6 cellular contexts compared by ENCODE assay signal in the genomic region with DNA sequence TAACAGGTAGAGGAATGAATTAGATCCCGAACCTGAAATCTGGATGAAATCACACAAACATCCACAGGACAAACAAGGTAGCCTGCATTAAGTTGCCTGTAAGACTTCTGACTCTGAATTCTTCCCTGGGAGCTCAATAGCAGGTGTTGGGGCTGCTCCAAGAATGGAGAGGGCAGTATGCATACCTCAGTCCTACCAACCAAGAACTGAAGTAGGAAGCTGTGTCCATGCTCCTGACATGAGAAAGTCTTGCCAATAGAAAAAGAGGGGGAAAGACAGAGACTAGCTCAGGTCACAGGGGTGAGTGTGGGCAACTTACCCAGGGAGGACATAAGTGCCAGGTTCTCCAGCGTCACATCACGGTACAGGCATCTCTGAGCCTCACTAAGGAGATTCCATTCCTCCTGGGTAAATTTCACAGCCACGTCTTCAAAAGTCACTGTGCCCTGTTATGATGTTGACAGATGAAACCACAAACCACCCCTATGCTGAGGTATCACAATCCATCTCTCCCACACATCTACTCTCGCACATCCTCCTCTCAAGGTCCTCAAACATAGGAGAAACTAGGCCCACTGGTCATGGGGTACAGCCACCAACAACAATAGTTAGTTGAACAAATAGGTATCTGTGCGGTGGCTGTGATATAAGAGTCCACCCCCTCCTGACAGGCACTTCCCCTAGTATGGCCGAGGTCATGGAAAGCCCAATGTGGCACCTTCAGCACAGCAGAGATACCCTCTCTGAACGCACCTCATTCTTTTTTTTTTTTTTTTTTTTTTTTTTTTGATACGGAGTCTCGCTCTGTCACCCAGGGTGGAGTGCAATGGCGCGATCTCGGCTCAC. TPM values are rescaled to one million over a fixed set of nuclear protein-coding genes. Genes with fewer than 3 reads are reported as not detected.
DNase-seq lines count a peak whose midpoint lies in the region; ATAC-seq and TF ChIP-seq lines count a peak whose summit lies in the region.
"Not testable (repeated sequence)": the region's sequence is repeated elsewhere in the genome, so short reads cannot be mapped to it uniquely, and the experiment has no call there.

No MANE protein-coding gene starts in this region.

- peak overlapping the region; percentile 99 for H3K4me3 ChIP-seq in LNCaP clone FGC (ENCODE audit: low read depth, low read length)
- H3K4me3 ChIP-seq in dorsolateral prefrontal cortex, result peak overlapping the region in 32 of 59 donors; percentile 67 to 99 (median 88)
- peak overlapping the region; percentile 88 for H3K4me3 ChIP-seq in lower lobe of right lung
- H3K4me3 ChIP-seq in smooth muscle cell, result peak overlapping the region; percentile 88

- POLR2A ChIA-PET in activated CD8-positive, alpha-beta T cell treated with anti-CD3 and anti-CD28 coated beads, Interleukin-2, amount 10 ng/mL, durations not matched to agents 7 days and 5 days (lab: Charles Lee), result not testable (repeated sequence)

- H3K27ac ChIP-seq in C4-2B, result peak overlapping the region; percentile 81
- not testable (repeated sequence) for H3K27ac ChIP-seq in dorsolateral prefrontal cortex
- H3K27ac ChIP-seq in lower lobe of right lung, result peak overlapping the region; percentile 83
- peak overlapping the region; percentile 75 for H3K27ac ChIP-seq in smooth muscle cell (ENCODE audit: low read depth)

- H3K4me1 Mint-ChIP-seq in activated CD8-positive, alpha-beta T cell treated with anti-CD3 and anti-CD28 coated beads, Interleukin-2, amount 10 ng/mL, durations not matched to agents 7 days and 5 days (ENCODE audit: low read depth), result peaks cover 46% of the 10 kb centered on the region

- H3K36me3 ChIP-seq in lower lobe of right lung, result peaks cover 33% of the 10 kb centered on the region
- not testable (repeated sequence) for H3K36me3 ChIP-seq in smooth muscle cell (ENCODE audit: low read depth)

- peak overlapping the region; percentile 74 for H3K27ac Mint-ChIP-seq in activated CD8-positive, alpha-beta T cell treated with anti-CD3 and anti-CD28 coated beads, Interleukin-2, amount 10 ng/mL, durations not matched to agents 7 days and 5 days

- intact Hi-C loops in dorsolateral prefrontal cortex (cut with DNase I), result loop anchor here in 1 of 2 donors (5.0 kb wide), 1 partner anchor 41 kb away; no protein-coding TSS in a partner anchor
- intact Hi-C loops in lower lobe of right lung (cut with DNase I), result not testable (repeated sequence)

- H3K4me3 Mint-ChIP-seq in activated CD8-positive, alpha-beta T cell treated with anti-CD3 and anti-CD28 coated beads, Interleukin-2, amount 10 ng/mL, durations not matched to agents 7 days and 5 days, result peak overlapping the region; percentile 94

- CTCF ChIA-PET in activated CD8-positive, alpha-beta T cell treated with anti-CD3 and anti-CD28 coated beads, Interleukin-2, amount 10 ng/mL, durations not matched to agents 7 days and 5 days (lab: Charles Lee), result not testable (repeated sequence)

- not testable (repeated sequence) for H3F3A ChIP-seq in smooth muscle cell (ENCODE audit: low read depth)

- ATAC-seq in activated CD8-positive, alpha-beta T cell treated with anti-CD3 and anti-CD28 coated beads, Interleukin-2, amount 10 ng/mL, durations not matched to agents 7 days and 5 days, result not testable (repeated sequence)
- ATAC-seq in lower lobe of right lung, result peak in 1 of 2 donors; percentile 22

- peak overlapping the region; percentile 96 for H3K4me2 ChIP-seq in smooth muscle cell

- WGBS in smooth muscle cell (ENCODE audit: low lambda C conversion rate), result 77% methylated on average over 12 of the region's 13 CpGs

- not testable (repeated sequence) for H3K9ac ChIP-seq in smooth muscle cell (ENCODE audit: low read depth)

- peaks cover 34% of the 10 kb centered on the region for H3K4me1 ChIP-seq in lower lobe of right lung
- H3K4me1 ChIP-seq in smooth muscle cell (ENCODE audit: low read depth), result not testable (repeated sequence)

- not testable (repeated sequence) for H2AFZ ChIP-seq in smooth muscle cell (ENCODE audit: low read depth)

- H3K36me3 Mint-ChIP-seq in activated CD8-positive, alpha-beta T cell treated with anti-CD3 and anti-CD28 coated beads, Interleukin-2, amount 10 ng/mL, durations not matched to agents 7 days and 5 days (ENCODE audit: low read depth), result peaks cover 42% of the 10 kb centered on the region

- peaks cover 29% of the 10 kb centered on the region for H4K20me1 ChIP-seq in smooth muscle cell (ENCODE audit: low read depth)

- H3K9me3 ChIP-seq in lower lobe of right lung; smooth muscle cell (replicated peaks; ENCODE audit: low read depth): not testable (repeated sequence)

- not testable (repeated sequence) for H3K27me3 Mint-ChIP-seq in activated CD8-positive, alpha-beta T cell treated with anti-CD3 and anti-CD28 coated beads, Interleukin-2, amount 10 ng/mL, durations not matched to agents 7 days and 5 days (ENCODE audit: low read depth)

- not testable (repeated sequence) for DNase-seq in LNCaP clone FGC (ENCODE audit: low read depth); activated CD8-positive, alpha-beta T cell treated with anti-CD3 and anti-CD28 coated beads, Interleukin-2, amount 10 ng/mL, durations not matched to agents 7 days and 5 days; dorsolateral prefrontal cortex; lower lobe of right lung; smooth muscle cell (lab: John Stamatoyannopoulos, UW; ENCODE audit: unreplicated experiment)

- H3K9me3 Mint-ChIP-seq in activated CD8-positive, alpha-beta T cell treated with anti-CD3 and anti-CD28 coated beads, Interleukin-2, amount 10 ng/mL, durations not matched to agents 7 days and 5 days (ENCODE audit: insufficient read depth), result not testable (repeated sequence)

- H3K27me3 ChIP-seq in dorsolateral prefrontal cortex; lower lobe of right lung (ENCODE audit: low read depth); smooth muscle cell (ENCODE audit: low read depth): not testable (repeated sequence)

- peaks cover 36% of the 10 kb centered on the region for H3K79me2 ChIP-seq in smooth muscle cell (ENCODE audit: low read depth)

- TF ChIP-seq CTCF in C4-2B (conservative IDR thresholded peaks at IDR 0.05); LNCaP clone FGC (IDR thresholded peaks at IDR 0.05; ENCODE audit: control insufficient read depth, extremely low read depth, insufficient read depth); dorsolateral prefrontal cortex (IDR thresholded peaks at IDR 0.05 in 54 of 56, conservative IDR thresholded peaks at IDR 0.05 in 2 of 56; ENCODE audit: low read depth in 1 of 56, partially characterized antibody in 56 of 56); lower lobe of right lung (IDR thresholded peaks at IDR 0.05); smooth muscle cell (IDR thresholded peaks at IDR 0.05; ENCODE audit: borderline replicate concordance, insufficient read depth, poor library complexity, severe bottlenecking): not testable (repeated sequence)

RNA-seq across cellular contexts. Expression of gene ZNF552, which starts 1.5 kb away (rescaled TPM):
- 1 to 10 TPM; 7.1 to 9.7 TPM for total RNA-seq in activated CD8-positive, alpha-beta T cell treated with anti-CD3 and anti-CD28 coated beads, Interleukin-2, amount 10 ng/mL, durations not matched to agents 7 days and 5 days
- total RNA-seq in dorsolateral prefrontal cortex (10 to 100 TPM in 23 of 120 experiments, 1 to 10 TPM in 97; 2.9 to 13.6 (median 7.9) TPM), lower lobe of right lung (20.0 TPM), smooth muscle cell (2.8 and 6.7 TPM in 2 replicates)
- 1.9 and 6.4 TPM in 2 replicates for polyA plus RNA-seq in smooth muscle cell

RNA-seq across cellular contexts. Expression of gene ZNF587B, which starts 16.9 kb away (rescaled TPM):
- total RNA-seq in activated CD8-positive, alpha-beta T cell treated with anti-CD3 and anti-CD28 coated beads, Interleukin-2, amount 10 ng/mL, durations not matched to agents 7 days and 5 days, result 10 to 100 TPM; 18.7 to 22.2 TPM
- total RNA-seq in dorsolateral prefrontal cortex, result 10 to 100 TPM in 116 of 120 experiments, 1 to 10 TPM in 4; 7.8 to 34.6 (median 15.2) TPM
- total RNA-seq in lower lobe of right lung, result 12.5 TPM
- total RNA-seq in smooth muscle cell, result 6.7 and 8.0 TPM in 2 replicates
- polyA plus RNA-seq in smooth muscle cell, result 1.2 and 4.3 TPM in 2 replicates

RNA-seq across cellular contexts. Expression of gene ZNF587, which starts 36.5 kb away (rescaled TPM):
- 10 to 100 TPM; 32.0 to 34.6 TPM for total RNA-seq in activated CD8-positive, alpha-beta T cell treated with anti-CD3 and anti-CD28 coated beads, Interleukin-2, amount 10 ng/mL, durations not matched to agents 7 days and 5 days
- total RNA-seq in dorsolateral prefrontal cortex, result 10 to 100 TPM; 34.9 to 82.3 (median 50.7) TPM
- total RNA-seq in lower lobe of right lung, result 25.6 TPM
- 13.9 and 22.8 TPM in 2 replicates for total RNA-seq in smooth muscle cell
- 3.9 and 8.5 TPM in 2 replicates for polyA plus RNA-seq in smooth muscle cell

RNA-seq across cellular contexts. Expression of gene ZNF586, which starts 43.7 kb away (rescaled TPM):
- total RNA-seq in activated CD8-positive, alpha-beta T cell treated with anti-CD3 and anti-CD28 coated beads, Interleukin-2, amount 10 ng/mL, durations not matched to agents 7 days and 5 days, result 10 to 100 TPM; 21.3 to 25.3 TPM
- 10 to 100 TPM; 14.5 to 49.1 (median 26.2) TPM for total RNA-seq in dorsolateral prefrontal cortex
- 21.8 TPM for total RNA-seq in lower lobe of right lung
- 8.2 and 20.3 TPM in 2 replicates for total RNA-seq in smooth muscle cell
- polyA plus RNA-seq in smooth muscle cell, result 3.2 and 4.1 TPM in 2 replicates
